8 cellular contexts compared by ENCODE assay signal in the genomic region with DNA sequence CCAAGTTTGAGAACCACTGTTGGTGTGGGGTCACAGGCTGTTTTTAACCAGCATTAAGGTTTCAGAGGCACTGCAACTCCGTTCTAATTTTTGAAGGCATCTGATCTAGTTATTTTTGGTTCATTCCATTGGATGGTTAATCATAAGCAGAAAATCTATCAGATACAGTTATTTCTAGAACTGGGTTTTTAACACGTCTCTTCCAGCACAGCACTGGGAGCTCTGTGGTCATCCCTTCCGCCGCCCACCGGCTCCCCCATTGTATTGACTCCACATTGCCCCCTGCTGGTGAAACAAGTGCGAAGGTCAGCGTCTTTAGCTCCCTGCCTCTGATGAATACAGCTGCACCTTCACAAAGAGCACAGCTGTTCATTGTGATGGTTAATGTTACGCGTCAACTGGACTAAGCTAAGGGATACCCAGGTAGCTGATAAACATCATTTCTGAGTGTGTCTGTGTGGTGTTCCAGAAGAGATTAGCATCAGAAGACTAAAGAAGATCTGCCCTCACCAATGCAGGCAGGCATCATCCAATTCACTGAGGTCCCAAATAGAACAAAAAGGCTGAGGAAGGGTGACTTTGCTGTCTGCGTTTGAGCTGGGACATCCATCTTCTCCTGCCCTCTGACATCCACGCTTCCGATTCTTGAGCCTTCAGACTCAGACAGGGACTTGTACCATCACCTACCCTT. TPM values are rescaled to one million over a fixed set of nuclear protein-coding genes. Genes with fewer than 3 reads are reported as not detected.
DNase-seq lines count a peak whose midpoint lies in the region; ATAC-seq and TF ChIP-seq lines count a peak whose summit lies in the region.

No MANE protein-coding gene starts in this region.

- ATAC-seq in GM19324 (IDR thresholded peaks at IDR 0.05; ENCODE audit: low FRiP score, unreplicated experiment) (peak; percentile 53), GM18519 (IDR thresholded peaks at IDR 0.05; ENCODE audit: low FRiP score, unreplicated experiment) (no peak)

- no peak overlapping the region for H3K4me3 ChIP-seq in fibroblast of the aortic adventitia (ENCODE audit: low read depth, low read length)

- H3K27ac ChIP-seq in C4-2B: no peak overlapping the region

- intact Hi-C loops in posterior vena cava (cut with DNase I): no loop called here

- DNase-seq in NCI-H69 (lab: John Stamatoyannopoulos, UW) (peak; percentile 44), activated T-cell treated with anti-CD3 and anti-CD28 coated beads for 4 hours (peak; percentile 48), fibroblast of the aortic adventitia (ENCODE audit: low read depth) (peak; percentile 17), posterior vena cava (ENCODE audit: low spot score) (peak; percentile 89), GOT3 (lab: John Stamatoyannopoulos, UW) (no peak)

- TF ChIP-seq CTCF in C4-2B (conservative IDR thresholded peaks at IDR 0.05): peak; percentile 91
- peak; percentile 63 for TF ChIP-seq CTCF in fibroblast of the aortic adventitia (IDR thresholded peaks at IDR 0.05; ENCODE audit: insufficient read depth, low read length)

RNA-seq across cellular contexts. Expression of gene CCL18, which starts 8.5 kb away (rescaled TPM):
- total RNA-seq in fibroblast of the aortic adventitia (ENCODE audit: low replicate concordance) (not detected in 2 replicates), posterior vena cava (10 to 100 TPM in 1 of 2 donors, 1 to 10 TPM in 1; 3.2 to 28.5 TPM)

RNA-seq across cellular contexts. Expression of gene CCL3, which starts 17.4 kb away (rescaled TPM):
- total RNA-seq in fibroblast of the aortic adventitia (ENCODE audit: low replicate concordance) (0.18 TPM in 1 of 2 replicates, not detected in the other), posterior vena cava (1 to 10 TPM; 2.0 to 2.6 TPM)

RNA-seq across cellular contexts. Expression of gene CCL4, which starts 31.1 kb away (rescaled TPM):
- not detected in 2 replicates for total RNA-seq in fibroblast of the aortic adventitia (ENCODE audit: low replicate concordance)
- 1 to 10 TPM; 2.3 to 2.6 TPM for total RNA-seq in posterior vena cava

RNA-seq across cellular contexts. Expression of gene CCL23, which starts 54.8 kb away (rescaled TPM):
- total RNA-seq in fibroblast of the aortic adventitia (ENCODE audit: low replicate concordance): not detected in 2 replicates
- 1 to 10 TPM; 2.5 to 2.6 TPM for total RNA-seq in posterior vena cava
